Comparison of ENCODE assay signal across 16 cellular contexts in the genomic region with DNA sequence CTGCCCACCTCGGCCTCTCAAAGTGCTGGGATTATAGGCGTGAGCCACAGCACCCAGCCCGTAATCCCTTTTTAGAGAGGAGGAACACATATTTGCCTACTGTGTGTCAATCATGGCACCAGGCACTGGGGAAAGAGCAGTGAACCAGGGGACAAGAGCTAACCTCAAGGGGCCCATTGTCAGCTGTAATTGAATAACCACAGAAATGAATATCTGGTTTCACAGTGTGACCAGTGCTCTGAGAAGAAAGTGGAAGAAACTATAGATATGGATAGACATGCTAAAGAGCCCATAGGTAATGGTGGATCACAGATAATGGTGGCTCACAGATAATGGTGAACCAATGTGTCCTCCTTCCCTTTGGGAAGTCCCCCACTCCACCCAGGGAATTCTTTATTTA. TPM values are rescaled to one million over a fixed set of nuclear protein-coding genes. Genes with fewer than 3 reads are reported as not detected.
A peak's percentile ranks its signal among the peaks of the same experiment; 100 is the strongest.
DNase-seq lines count a peak whose midpoint lies in the region; ATAC-seq, FAIRE-seq and TF ChIP-seq lines count a peak whose summit lies in the region.
"Had no signal": no experiment of that assay in that cellular context is flagged by ENCODE, and none has a peak within 500 bp of the region (broad histone marks: within the 10 kb centered on the region; RNA-seq: fewer than 3 reads in every experiment).

No MANE protein-coding gene starts in this region.

- POLR2A ChIA-PET in Caco-2 (lab: Charles Lee) = interaction anchor here (0.8 kb wide), 1 partner anchor 37 kb away, joined by 3 read pairs; no protein-coding TSS in a partner anchor

- CTCF ChIA-PET in Caco-2 (lab: Charles Lee) = interaction anchor here (0.9 kb wide), 1 partner anchor 15 kb away, joined by 8 read pairs; no protein-coding TSS in a partner anchor

- no peaks in the 10 kb centered on the region for H3K27me3 ChIP-seq in astrocyte (ENCODE audit: insufficient read depth, low read length)
- H3K27me3 ChIP-seq in Caco-2 (replicated peaks; ENCODE audit: control insufficient read depth, insufficient read depth, low read length) = no peaks in the 10 kb centered on the region

- no peak overlapping the region for H2AFZ ChIP-seq in astrocyte (ENCODE audit: low read depth, low read length)

- no peak for DNase-seq in astrocyte (ENCODE audit: low read depth)
- no peak for DNase-seq in Caco-2
- no peak for DNase-seq in AML-193 (lab: John Stamatoyannopoulos, UW)
- no peak for DNase-seq in C1 segment of cervical spinal cord (lab: John Stamatoyannopoulos, UW)
- no peak for DNase-seq in kidney tubule cell (ENCODE audit: low spot score)
- DNase-seq: activated CD8-positive, alpha-beta T cell treated with anti-CD3 and anti-CD28 coated beads for 36 hours; CD4-positive, alpha-beta T cell; naive thymus-derived CD8-positive, alpha-beta T cell; NCI-H1048; T-helper 2 cell had no signal

- H3K27me3 Mint-ChIP-seq in astrocyte (ENCODE audit: low read depth, unreplicated experiment) (no peaks in the 10 kb centered on the region), Caco-2 (ENCODE audit: insufficient read depth, unreplicated experiment) (no peaks in the 10 kb centered on the region)
- H3K27me3 Mint-ChIP-seq: activated CD8-positive, alpha-beta T cell treated with anti-CD3 and anti-CD28 coated beads for 36 hours; activated naive CD4-positive, alpha-beta T cell treated with anti-CD3 and anti-CD28 coated beads, Interleukin-2, amount 50 U/mL, for 24 hours; naive thymus-derived CD8-positive, alpha-beta T cell had no signal

- no peaks in the 10 kb centered on the region for H3K36me3 ChIP-seq in astrocyte (ENCODE audit: insufficient read depth, low read length)
- no peaks in the 10 kb centered on the region for H3K36me3 ChIP-seq in Caco-2 (ENCODE audit: control insufficient read depth, insufficient read depth, low read length)

- H3K36me3 Mint-ChIP-seq in astrocyte (ENCODE audit: low read depth, unreplicated experiment) (no peaks in the 10 kb centered on the region), Caco-2 (ENCODE audit: insufficient read depth, unreplicated experiment) (peaks cover 5% of the 10 kb centered on the region)
- H3K36me3 Mint-ChIP-seq: activated naive CD4-positive, alpha-beta T cell treated with anti-CD3 and anti-CD28 coated beads, Interleukin-2, amount 50 U/mL, for 24 hours; naive thymus-derived CD8-positive, alpha-beta T cell had no signal

- no peak overlapping the region for H3K4me2 ChIP-seq in astrocyte (ENCODE audit: low read length)

- ATAC-seq in GM18502 (IDR thresholded peaks at IDR 0.05; ENCODE audit: poor library complexity, unreplicated experiment) = peak; percentile 88
- ATAC-seq in GM21390 (IDR thresholded peaks at IDR 0.05; ENCODE audit: unreplicated experiment) = peak; percentile 64
- ATAC-seq in HG03354 (IDR thresholded peaks at IDR 0.05; ENCODE audit: poor library complexity, severe bottlenecking, unreplicated experiment) = peak; percentile 82
- ATAC-seq: activated CD8-positive, alpha-beta T cell treated with anti-CD3 and anti-CD28 coated beads for 36 hours; naive thymus-derived CD8-positive, alpha-beta T cell had no signal

- H3K4me3 Mint-ChIP-seq in astrocyte (ENCODE audit: unreplicated experiment) (peak overlapping the region; percentile 54), Caco-2 (ENCODE audit: unreplicated experiment) (no peak overlapping the region)
- H3K4me3 Mint-ChIP-seq: activated CD8-positive, alpha-beta T cell treated with anti-CD3 and anti-CD28 coated beads for 36 hours; activated naive CD4-positive, alpha-beta T cell treated with anti-CD3 and anti-CD28 coated beads, Interleukin-2, amount 50 U/mL, for 24 hours; CD4-positive, alpha-beta T cell; naive thymus-derived CD8-positive, alpha-beta T cell had no signal

- peaks cover 5% of the 10 kb centered on the region for H3K4me1 Mint-ChIP-seq in astrocyte (ENCODE audit: low read depth, unreplicated experiment)
- peaks cover 7% of the 10 kb centered on the region for H3K4me1 Mint-ChIP-seq in Caco-2 (ENCODE audit: low read depth, unreplicated experiment)
- H3K4me1 Mint-ChIP-seq: activated naive CD4-positive, alpha-beta T cell treated with anti-CD3 and anti-CD28 coated beads, Interleukin-2, amount 50 U/mL, for 24 hours; naive thymus-derived CD8-positive, alpha-beta T cell had no signal

- H3K4me3 ChIP-seq in astrocyte (ENCODE audit: insufficient read depth, low read depth, low read length) (no peak overlapping the region), Caco-2 (ENCODE audit: low read depth, low read length) (no peak overlapping the region)
- H3K4me3 ChIP-seq: skin epidermis had no signal

- H3K9ac ChIP-seq in astrocyte (ENCODE audit: low read length) = no peak overlapping the region

- H3K27ac Mint-ChIP-seq in astrocyte (ENCODE audit: unreplicated experiment) = no peak overlapping the region
- no peak overlapping the region for H3K27ac Mint-ChIP-seq in Caco-2 (ENCODE audit: unreplicated experiment)
- H3K27ac Mint-ChIP-seq: activated CD8-positive, alpha-beta T cell treated with anti-CD3 and anti-CD28 coated beads for 36 hours; activated naive CD4-positive, alpha-beta T cell treated with anti-CD3 and anti-CD28 coated beads, Interleukin-2, amount 50 U/mL, for 24 hours; CD4-positive, alpha-beta T cell; naive thymus-derived CD8-positive, alpha-beta T cell had no signal

- H3K9me3 ChIP-seq in astrocyte (ENCODE audit: insufficient read depth, low read depth, low read length) (no peaks in the 10 kb centered on the region), Caco-2 (no peaks in the 10 kb centered on the region)

- peaks cover 5% of the 10 kb centered on the region for H3K9me3 Mint-ChIP-seq in astrocyte (ENCODE audit: unreplicated experiment)
- H3K9me3 Mint-ChIP-seq in Caco-2 (ENCODE audit: unreplicated experiment) = no peaks in the 10 kb centered on the region
- H3K9me3 Mint-ChIP-seq: activated CD8-positive, alpha-beta T cell treated with anti-CD3 and anti-CD28 coated beads for 36 hours; activated naive CD4-positive, alpha-beta T cell treated with anti-CD3 and anti-CD28 coated beads, Interleukin-2, amount 50 U/mL, for 24 hours; CD4-positive, alpha-beta T cell; naive thymus-derived CD8-positive, alpha-beta T cell had no signal

- H3K79me2 ChIP-seq in astrocyte (ENCODE audit: insufficient read depth, low read length) = no peaks in the 10 kb centered on the region

- no peaks in the 10 kb centered on the region for H4K20me1 ChIP-seq in astrocyte (ENCODE audit: insufficient read depth, low read length)

- intact Hi-C loops in Caco-2 (cut with micrococcal nuclease; ENCODE audit: unreplicated experiment) = no loop called here

- no peak for TF ChIP-seq CTCF in astrocyte (IDR thresholded peaks at IDR 0.05; ENCODE audit: insufficient read depth, low read depth, low read length)
- TF ChIP-seq CTCF in Caco-2 (IDR thresholded peaks at IDR 0.05; ENCODE audit: insufficient read depth in 1 of 2, low read depth in 1 of 2, low read length in 1 of 2, severe bottlenecking in 1 of 2, unreplicated experiment in 1 of 2) = no peak

- no peak for FAIRE-seq in astrocyte (lab: Jason Lieb, UNC)
- FAIRE-seq: keratinocyte had no signal

- no peak overlapping the region for H3K27ac ChIP-seq in astrocyte (ENCODE audit: low read depth, low read length)
- H3K27ac ChIP-seq: skin epidermis had no signal

- no TSS peak for BruUV-seq in Caco-2 (replicated peaks; lab: Mats Ljungman, UMichigan)

- peaks cover 9% of the 10 kb centered on the region for H3K4me1 ChIP-seq in astrocyte (ENCODE audit: insufficient read depth, low read length)
- peaks cover 6% of the 10 kb centered on the region; the same call in 1 of the 2 replicates for H3K4me1 ChIP-seq in Caco-2

RNA-seq across cellular contexts. Expression of a gene that starts 8.6 kb away (rescaled TPM):
- total RNA-seq in astrocyte = 1.0 and 1.1 TPM in 2 replicates
- 8.2 and 9.1 TPM in 2 replicates for total RNA-seq in Caco-2 (2022)

RNA-seq across cellular contexts. Expression of a gene that starts 32.0 kb away (rescaled TPM):
- total RNA-seq in astrocyte (not detected in 2 replicates), Caco-2 (2022) (0.25 TPM in 1 of 2 replicates, not detected in the other)
- total RNA-seq: activated CD8-positive, alpha-beta T cell treated with anti-CD3 and anti-CD28 coated beads for 36 hours; CD4-positive, alpha-beta T cell; naive thymus-derived CD8-positive, alpha-beta T cell had no signal

RNA-seq across cellular contexts. Expression of a gene that starts 37.2 kb away (rescaled TPM):
- total RNA-seq in astrocyte (32.2 and 35.0 TPM in 2 replicates), Caco-2 (2022) (86.7 and 88.7 TPM in 2 replicates)

RNA-seq across cellular contexts. Expression of a gene that starts 48.0 kb away (rescaled TPM):
- total RNA-seq in astrocyte (251 and 285 TPM in 2 replicates), Caco-2 (2022) (732 and 805 TPM in 2 replicates)
